ENCODE assay signal across 36 cellular contexts in genomic region chr18:50689578-50689977, GRCh38.
A peak's percentile ranks its signal among the peaks of the same experiment; 100 is the strongest.
DNase-seq lines count a peak whose midpoint lies in the region; ATAC-seq, FAIRE-seq and TF ChIP-seq lines count a peak whose summit lies in the region.
"Had no signal": no experiment of that assay in that cellular context is flagged by ENCODE, and none has a peak within 500 bp of the region (broad histone marks: within the 10 kb centered on the region; RNA-seq: fewer than 3 reads in every experiment).

No MANE protein-coding gene starts in this region.

- H3K27ac Mint-ChIP-seq in Caco-2 (ENCODE audit: unreplicated experiment), result no peak overlapping the region
- H3K27ac Mint-ChIP-seq: B cell; CD14-positive monocyte; CD4-positive, alpha-beta memory T cell; CD4-positive, alpha-beta T cell; CD4-positive, CD25-positive, alpha-beta regulatory T cell; CD8-positive, alpha-beta memory T cell; CD8-positive, alpha-beta T cell had no signal

- no peaks in the 10 kb centered on the region for H3K36me3 Mint-ChIP-seq in Caco-2 (ENCODE audit: insufficient read depth, unreplicated experiment)
- H3K36me3 Mint-ChIP-seq: CD14-positive monocyte; CD4-positive, alpha-beta memory T cell; CD4-positive, CD25-positive, alpha-beta regulatory T cell; CD8-positive, alpha-beta memory T cell; CD8-positive, alpha-beta T cell had no signal

- intact Hi-C loops in cardiac septum (cut with DNase I) (no loop called here), right cardiac atrium (cut with DNase I) (no loop called here), K562 (cut with micrococcal nuclease) (no loop called here), Caco-2 (cut with micrococcal nuclease; ENCODE audit: unreplicated experiment) (no loop called here)

- POLR2A ChIA-PET in HEK293 (lab: Yijun Ruan, JAX), result interaction anchor here (0.6 kb wide), 1 partner anchor 733 kb away, joined by 3 read pairs; no protein-coding TSS in a partner anchor
- POLR2A ChIA-PET in K562 (lab: Yijun Ruan, JAX), result no interaction called here
- POLR2A ChIA-PET in Caco-2 (lab: Charles Lee), result no interaction called here

- no peak overlapping the region for H3K4me3 Mint-ChIP-seq in Caco-2 (ENCODE audit: unreplicated experiment)
- H3K4me3 Mint-ChIP-seq: B cell; CD14-positive monocyte; CD4-positive, alpha-beta memory T cell; CD4-positive, alpha-beta T cell; CD4-positive, CD25-positive, alpha-beta regulatory T cell; CD8-positive, alpha-beta memory T cell; CD8-positive, alpha-beta T cell had no signal

- H3K27me3 Mint-ChIP-seq in Caco-2 (ENCODE audit: insufficient read depth, unreplicated experiment), result no peaks in the 10 kb centered on the region

- H3K9me3 ChIP-seq in right cardiac atrium (ENCODE audit: control insufficient read depth, low read length) (no peaks in the 10 kb centered on the region), HEK293 (ENCODE audit: control insufficient read depth, insufficient read depth, low read depth, low read length) (no peaks in the 10 kb centered on the region), K562 (replicated peaks; ENCODE audit: control insufficient read depth, insufficient read depth, low read depth, low read length) (no peaks in the 10 kb centered on the region), parathyroid adenoma (ENCODE audit: control insufficient read depth, low read length) (no peaks in the 10 kb centered on the region), Caco-2 (no peaks in the 10 kb centered on the region)
- H3K9me3 ChIP-seq: A549; BE2C; BLaER1; BLaER1 treated with 17β-estradiol and CSF1 and Interleukin-3, amounts not matched to agents 10 nM and 100 nM had no signal

- no peaks in the 10 kb centered on the region for H3K9me3 Mint-ChIP-seq in Caco-2 (ENCODE audit: unreplicated experiment)
- H3K9me3 Mint-ChIP-seq: CD4-positive, alpha-beta memory T cell; CD4-positive, alpha-beta T cell; CD8-positive, alpha-beta T cell had no signal

- no peak for TF ChIP-seq CTCF in HEK293 (tag by site-specific recombination; IDR thresholded peaks at IDR 0.05)
- TF ChIP-seq CTCF in K562 (IDR thresholded peaks at IDR 0.05 in 2 of 3, conservative IDR thresholded peaks at IDR 0.05 in 1 of 3; ENCODE audit: insufficient read depth in 2 of 3, low read depth in 1 of 3, low read length in 3 of 3), result no peak
- no peak for TF ChIP-seq CTCF in parathyroid adenoma (IDR thresholded peaks at IDR 0.05)
- TF ChIP-seq CTCF in Caco-2 (IDR thresholded peaks at IDR 0.05; ENCODE audit: insufficient read depth in 1 of 2, low read depth in 1 of 2, low read length in 1 of 2, severe bottlenecking in 1 of 2, unreplicated experiment in 1 of 2), result no peak

- no peak overlapping the region for H2AFZ ChIP-seq in K562 (ENCODE audit: low read depth, low read length)
- no peak overlapping the region for H2AFZ ChIP-seq in parathyroid adenoma

- no peak for TF ChIP-seq EP300 in K562 (IDR thresholded peaks at IDR 0.05; ENCODE audit: low read length)

- no peaks in the 10 kb centered on the region for H4K20me1 ChIP-seq in K562 (replicated peaks; ENCODE audit: control insufficient read depth, insufficient read depth, low read length)
- H4K20me1 ChIP-seq: BLaER1; BLaER1 treated with 17β-estradiol and CSF1 and Interleukin-3, amounts not matched to agents 10 nM and 100 nM had no signal

- ATAC-seq in right cardiac atrium, result no peak
- no peak for ATAC-seq in K562
- no peak for ATAC-seq in GM18505 (IDR thresholded peaks at IDR 0.05; ENCODE audit: unreplicated experiment)
- ATAC-seq: A549; CD8-positive, alpha-beta T cell had no signal

- CTCF ChIA-PET in HEK293 (lab: Yijun Ruan, JAX) (interaction anchor here (0.6 kb wide), 1 partner anchor 965 kb away, joined by 3 read pairs; no protein-coding TSS in a partner anchor), K562 (lab: Yijun Ruan, JAX; ENCODE audit: low intra/inter-chr PET ratio) (no interaction called here), Caco-2 (lab: Charles Lee) (no interaction called here)

- no peaks in the 10 kb centered on the region for H3K79me2 ChIP-seq in K562 (ENCODE audit: control insufficient read depth, insufficient read depth, low read length)
- peaks cover 46% of the 10 kb centered on the region for H3K79me2 ChIP-seq in parathyroid adenoma

- no peaks in the 10 kb centered on the region for H3K4me1 Mint-ChIP-seq in Caco-2 (ENCODE audit: low read depth, unreplicated experiment)
- H3K4me1 Mint-ChIP-seq: B cell; CD14-positive monocyte; CD4-positive, alpha-beta memory T cell; CD4-positive, CD25-positive, alpha-beta regulatory T cell; CD8-positive, alpha-beta memory T cell had no signal

- H3K9ac ChIP-seq in K562 (ENCODE audit: insufficient read depth in 1 of 2, low read depth in 2 of 2, low read length in 2 of 2), result no peak overlapping the region
- no peak overlapping the region for H3K9ac ChIP-seq in parathyroid adenoma
- H3K9ac ChIP-seq: BLaER1; BLaER1 treated with 17β-estradiol and CSF1 and Interleukin-3, amounts not matched to agents 10 nM and 100 nM had no signal

- H3K4me1 ChIP-seq in right cardiac atrium (ENCODE audit: control insufficient read depth, insufficient read depth, low read length) (peaks cover 1% of the 10 kb centered on the region), HEK293 (ENCODE audit: control insufficient read depth, insufficient read depth, low read length) (no peaks in the 10 kb centered on the region), K562 (replicated peaks in 1 of 2; ENCODE audit: control insufficient read depth in 2 of 2, insufficient read depth in 2 of 2, low read length in 2 of 2) (no peaks in the 10 kb centered on the region), parathyroid adenoma (peaks cover 54% of the 10 kb centered on the region), Caco-2 (no peaks in the 10 kb centered on the region)
- H3K4me1 ChIP-seq: A549, BE2C, BLaER1 had no signal

- H3K9me1 ChIP-seq in K562 (ENCODE audit: control insufficient read depth, insufficient read depth, low read length), result no peaks in the 10 kb centered on the region

- no peak for FAIRE-seq in K562 (lab: Jason Lieb, UNC)
- FAIRE-seq: A204.1, A549, D721Med had no signal

- 94% methylated on average over 6 of the region's 6 CpGs for WGBS in right cardiac atrium
- 5% methylated on average over 6 of the region's 6 CpGs for WGBS in K562 (ENCODE audit: insufficient coverage, low coverage, missing lambda C conversion rate)

- no peak for TF ChIP-seq RAD21 in K562 (CRISPR knock-in tag; conservative IDR thresholded peaks at IDR 0.05 in 1 of 2, IDR thresholded peaks at IDR 0.05 in 1 of 2)

- H3K4me2 ChIP-seq in K562 (ENCODE audit: insufficient read depth, low read length) (no peak overlapping the region), parathyroid adenoma (ENCODE audit: low read length) (no peak overlapping the region)
- H3K4me2 ChIP-seq: A549; BLaER1; BLaER1 treated with 17β-estradiol and CSF1 and Interleukin-3, amounts not matched to agents 10 nM and 100 nM had no signal

- H3K36me3 ChIP-seq in HEK293 (ENCODE audit: control insufficient read depth in 2 of 2, insufficient read depth in 1 of 2, low read length in 2 of 2) (no peaks in the 10 kb centered on the region), K562 (ENCODE audit: control insufficient read depth, insufficient read depth, low read length) (no peaks in the 10 kb centered on the region), parathyroid adenoma (ENCODE audit: control insufficient read depth, insufficient read depth, low read length) (no peaks in the 10 kb centered on the region), Caco-2 (ENCODE audit: control insufficient read depth, insufficient read depth, low read length) (no peaks in the 10 kb centered on the region)
- H3K36me3 ChIP-seq: BE2C; BLaER1; BLaER1 treated with 17β-estradiol and CSF1 and Interleukin-3, amounts not matched to agents 10 nM and 100 nM had no signal

- H3K4me3 ChIP-seq in right cardiac atrium (ENCODE audit: low read length) (no peak overlapping the region), HEK293 (ENCODE audit: low read depth, low read length) (no peak overlapping the region), K562 (no peak overlapping the region), parathyroid adenoma (ENCODE audit: low read depth, low read length) (no peak overlapping the region), Caco-2 (ENCODE audit: low read depth, low read length) (no peak overlapping the region)
- H3K4me3 ChIP-seq: A549; BLaER1; BLaER1 treated with 17β-estradiol and CSF1 and Interleukin-3, amounts not matched to agents 10 nM and 100 nM had no signal

- no TSS peak for BruUV-seq in K562 (replicated peaks; lab: Mats Ljungman, UMichigan)
- no TSS peak for BruUV-seq in Caco-2 (replicated peaks; lab: Mats Ljungman, UMichigan)

- no peaks in the 10 kb centered on the region for H3K27me3 ChIP-seq in right cardiac atrium (ENCODE audit: control insufficient read depth, insufficient read depth)
- peaks cover 0 to 8% of the 10 kb centered on the region in 2 experiments; a peak in 1 of 5 replicates for H3K27me3 ChIP-seq in K562 (ENCODE audit: control insufficient read depth in 2 of 2, insufficient read depth in 2 of 2, low read length in 2 of 2)
- H3K27me3 ChIP-seq in parathyroid adenoma (ENCODE audit: control insufficient read depth, insufficient read depth, low read length), result no peaks in the 10 kb centered on the region
- no peaks in the 10 kb centered on the region for H3K27me3 ChIP-seq in Caco-2 (replicated peaks; ENCODE audit: control insufficient read depth, insufficient read depth, low read length)
- H3K27me3 ChIP-seq: BE2C; BLaER1; BLaER1 treated with 17β-estradiol and CSF1 and Interleukin-3, amounts not matched to agents 10 nM and 100 nM had no signal

- peak; percentile 6 for DNase-seq in cardiac septum (ENCODE audit: low spot score)
- DNase-seq in right cardiac atrium, result no peak
- no peak for DNase-seq in K562 (ENCODE audit: extremely low read depth in 1 of 4, low spot score in 3 of 4)
- DNase-seq in amniotic stem cell (lab: John Stamatoyannopoulos, UW), result no peak
- DNase-seq in Caco-2, result no peak
- DNase-seq: 8988T; ACHN; AML-193; BE2C; C1 segment of cervical spinal cord; Calu3; CD4-positive, alpha-beta memory T cell; CD4-positive, alpha-beta T cell; CD4-positive, CD25-positive, alpha-beta regulatory T cell; CD8-positive, alpha-beta memory T cell; CD8-positive, alpha-beta T cell; COR-L47; DMS 273 treated with DMSO at 0.1 percent for 48 hours; DMS153; DMS53; DMS79; DMS79 treated with DMSO at 0.1 percent for 48 hours; DND-41; EL had no signal

- in situ Hi-C loops in K562 (cut with MboI), result no loop called here

- TF ChIP-seq POLR2A in K562 (conservative IDR thresholded peaks at IDR 0.05) (no peak), GM18505 (IDR thresholded peaks at IDR 0.05; ENCODE audit: borderline replicate concordance, extremely low read depth, insufficient read depth, insufficient read length) (no peak)

- H3K27ac ChIP-seq in right cardiac atrium (ENCODE audit: low read length), result no peak overlapping the region
- no peak overlapping the region for H3K27ac ChIP-seq in HEK293 (ENCODE audit: extremely low read depth, low read depth, low read length)
- no peak overlapping the region for H3K27ac ChIP-seq in K562 (ENCODE audit: extremely low read depth, low read depth, low read length)
- H3K27ac ChIP-seq in parathyroid adenoma, result peak overlapping the region; percentile 43
- H3K27ac ChIP-seq: 22Rv1; A549; BLaER1; BLaER1 treated with 17β-estradiol and CSF1 and Interleukin-3, amounts not matched to agents 10 nM and 100 nM; C4-2B had no signal

TF ChIP-seq in HEK293, 187 proteins besides CTCF, POLR2A, EP300 and RAD21 (continues in another document):
- TF ChIP-seq ZNF623 (tag by site-specific recombination; IDR thresholded peaks at IDR 0.05), result no peak

TF ChIP-seq in K562, 482 proteins besides CTCF, POLR2A, EP300 and RAD21 (continues in another document):
- TF ChIP-seq ZNF239 (CRISPR knock-in tag; IDR thresholded peaks at IDR 0.05), result peak; percentile 96
